Comparison of ENCODE assay signal across 15 cellular contexts in the genomic region with DNA sequence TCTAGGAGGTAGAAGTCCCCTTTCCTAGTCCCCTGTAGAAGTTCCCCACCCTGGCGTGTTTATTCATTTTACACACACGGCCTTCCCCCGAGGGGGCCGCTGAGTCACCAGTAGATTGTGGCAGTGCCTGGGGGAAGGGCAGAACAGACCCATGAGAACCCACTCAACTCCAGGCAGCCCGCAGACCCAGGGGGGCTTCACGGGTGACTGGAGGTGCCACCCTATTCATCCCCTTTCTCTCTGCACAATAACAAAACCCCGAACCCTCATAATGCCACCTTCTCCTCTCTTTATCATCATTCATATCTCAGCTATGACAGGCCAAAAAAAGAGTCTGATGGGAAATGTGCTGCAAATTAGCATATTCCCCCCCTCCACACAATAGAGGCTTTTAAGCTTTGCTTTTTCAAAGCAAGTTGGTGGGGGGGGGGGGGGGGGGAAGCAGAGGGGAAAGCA. TPM values are rescaled to one million over a fixed set of nuclear protein-coding genes. Genes with fewer than 3 reads are reported as not detected.
DNase-seq lines count a peak whose midpoint lies in the region; ATAC-seq and TF ChIP-seq lines count a peak whose summit lies in the region.
"Had no signal": no experiment of that assay in that cellular context is flagged by ENCODE, and none has a peak within 500 bp of the region (broad histone marks: within the 10 kb centered on the region; RNA-seq: fewer than 3 reads in every experiment).

No MANE protein-coding gene starts in this region.

- no peaks in the 10 kb centered on the region for H3K9me3 ChIP-seq in SK-N-MC (ENCODE audit: low read depth, low read length)
- no peaks in the 10 kb centered on the region for H3K9me3 ChIP-seq in right lobe of liver
- H3K9me3 ChIP-seq in tibial artery = no peaks in the 10 kb centered on the region
- H3K9me3 ChIP-seq: breast epithelium, heart left ventricle, pancreas had no signal

- WGBS in right lobe of liver (ENCODE audit: insufficient coverage, low coverage, low lambda C conversion rate, missing lambda C conversion rate) = 21% methylated on average over 7 of the region's 7 CpGs

- TF ChIP-seq POLR2A in right lobe of liver (IDR thresholded peaks at IDR 0.05) = no peak

- peaks cover 54% of the 10 kb centered on the region for H3K4me1 Mint-ChIP-seq in neural crest cell
- H3K4me1 Mint-ChIP-seq: activated CD4-positive, alpha-beta memory T cell treated with anti-CD3 and anti-CD28 coated beads, Interleukin-2, amount 10 ng/mL, durations not matched to agents 7 days and 5 days had no signal

- TF ChIP-seq CTCF in neural crest cell (conservative IDR thresholded peaks at IDR 0.05) (no peak), right lobe of liver (IDR thresholded peaks at IDR 0.05) (no peak), tibial artery (IDR thresholded peaks at IDR 0.05) (no peak)

- DNase-seq in C1 segment of cervical spinal cord (lab: John Stamatoyannopoulos, UW) = peak in 9 of 14 donors; percentile 2 to 65 (median 35)
- no peak for DNase-seq in SK-N-MC (ENCODE audit: low read depth, low spot score)
- peak; percentile 18 for DNase-seq in foreskin melanocyte
- peak; percentile 4 for DNase-seq in neural crest cell (ENCODE audit: low read depth, low spot score)
- no peak for DNase-seq in right lobe of liver
- DNase-seq in stimulated activated CD4-positive, alpha-beta T cell treated with anti-CD3 and anti-CD28 coated beads, Interleukin-2, amount 100 ng/mL, for 48 hours = no peak
- DNase-seq in tibial artery = no peak
- no peak for DNase-seq in GF-D8 (lab: John Stamatoyannopoulos, UW)
- DNase-seq: activated CD4-positive, alpha-beta memory T cell treated with anti-CD3 and anti-CD28 coated beads, Interleukin-2, amount 10 ng/mL, durations not matched to agents 7 days and 5 days; heart left ventricle; NCI-H146; NCI-H774; pancreas had no signal

- intact Hi-C loops in right lobe of liver (cut with DNase I) = no loop called here
- intact Hi-C loops in tibial artery (cut with DNase I; ENCODE audit: low total_unique reads) = no loop called here

- peak overlapping the region; percentile 86 for H3K4me3 Mint-ChIP-seq in neural crest cell
- H3K4me3 Mint-ChIP-seq: activated CD4-positive, alpha-beta memory T cell treated with anti-CD3 and anti-CD28 coated beads, Interleukin-2, amount 10 ng/mL, durations not matched to agents 7 days and 5 days had no signal

- H3K4me1 ChIP-seq in right lobe of liver (no peaks in the 10 kb centered on the region), tibial artery (no peaks in the 10 kb centered on the region)
- H3K4me1 ChIP-seq: breast epithelium, heart left ventricle, pancreas had no signal

- H3K36me3 ChIP-seq in SK-N-MC (ENCODE audit: insufficient read depth, low read length) (no peaks in the 10 kb centered on the region), right lobe of liver (no peaks in the 10 kb centered on the region), tibial artery (no peaks in the 10 kb centered on the region)
- H3K36me3 ChIP-seq: breast epithelium, heart left ventricle, pancreas had no signal

- H3K9me3 Mint-ChIP-seq in neural crest cell = peaks cover 11% of the 10 kb centered on the region
- H3K9me3 Mint-ChIP-seq: activated CD4-positive, alpha-beta memory T cell treated with anti-CD3 and anti-CD28 coated beads, Interleukin-2, amount 10 ng/mL, durations not matched to agents 7 days and 5 days had no signal

- H3K36me3 Mint-ChIP-seq in neural crest cell (ENCODE audit: low read depth) = peaks cover 8% of the 10 kb centered on the region

- ATAC-seq in right lobe of liver = no peak
- ATAC-seq: heart left ventricle, pancreas had no signal

- H3K27me3 Mint-ChIP-seq in neural crest cell (ENCODE audit: low read depth) = no peaks in the 10 kb centered on the region
- H3K27me3 Mint-ChIP-seq: activated CD4-positive, alpha-beta memory T cell treated with anti-CD3 and anti-CD28 coated beads, Interleukin-2, amount 10 ng/mL, durations not matched to agents 7 days and 5 days had no signal

- H3K4me3 ChIP-seq in SK-N-MC (peak overlapping the region; percentile 26; the same call in 1 of the 2 replicates), right lobe of liver (no peak overlapping the region), tibial artery (no peak overlapping the region)
- H3K4me3 ChIP-seq: breast epithelium, heart left ventricle, lung, pancreas had no signal

- peak overlapping the region; percentile 96 for H3K27ac Mint-ChIP-seq in neural crest cell (ENCODE audit: unreplicated experiment)
- H3K27ac Mint-ChIP-seq: activated CD4-positive, alpha-beta memory T cell treated with anti-CD3 and anti-CD28 coated beads, Interleukin-2, amount 10 ng/mL, durations not matched to agents 7 days and 5 days had no signal

- H3K9ac ChIP-seq in SK-N-MC (ENCODE audit: insufficient read length) = no peak overlapping the region

- H3K27ac ChIP-seq in SK-N-MC = no peak overlapping the region
- no peak overlapping the region for H3K27ac ChIP-seq in right lobe of liver
- H3K27ac ChIP-seq in tibial artery = no peak overlapping the region
- H3K27ac ChIP-seq: breast epithelium, heart left ventricle, pancreas had no signal

- H3K27me3 ChIP-seq in right lobe of liver = no peaks in the 10 kb centered on the region
- no peaks in the 10 kb centered on the region for H3K27me3 ChIP-seq in tibial artery
- H3K27me3 ChIP-seq: pancreas had no signal

RNA-seq across cellular contexts. Expression of a gene that starts 20.4 kb away (rescaled TPM):
- total RNA-seq in neural crest cell (119 and 129 TPM in 2 replicates), right lobe of liver (1 to 10 TPM in 1 of 6 experiments, under 1 TPM in 5; 0.18 to 1.6 (median 0.64) TPM)
- total RNA-seq: activated CD4-positive, alpha-beta memory T cell treated with anti-CD3 and anti-CD28 coated beads, Interleukin-2, amount 10 ng/mL, durations not matched to agents 7 days and 5 days had no signal

Comparison
In these comparisons a context has a peak if more than half of its experiments do, and no peak if none do; other contexts are left out.
1. DNase-seq: peak in C1 segment of cervical spinal cord (9 of 14), foreskin melanocyte (single experiment) and neural crest cell (single experiment); none in SK-N-MC (single experiment), right lobe of liver (0 of 3), stimulated activated CD4-positive, alpha-beta T cell treated with anti-CD3 and anti-CD28 coated beads, Interleukin-2, amount 100 ng/mL, for 48 hours (0 of 2), tibial artery (0 of 2) and GF-D8 (single experiment).
2. RNA of a gene that starts 20.4 kb away (total RNA-seq): 119 to 129 TPM in neural crest cell; 0.18 to 1.6 TPM in right lobe of liver; every median in the first group is over 10 times any median in the second.